In genomic region chr4:56908206-56909082, GRCh38 we compare ENCODE assay signal across 8 cellular contexts. TPM values are rescaled to one million over a fixed set of nuclear protein-coding genes. Genes with fewer than 3 reads are reported as not detected.
DNase-seq lines count a peak whose midpoint lies in the region; ATAC-seq and TF ChIP-seq lines count a peak whose summit lies in the region.

No MANE protein-coding gene starts in this region.

- peak overlapping the region; percentile 61 for H2AFZ ChIP-seq in neural progenitor cell (replicated peaks)

- peaks cover 35% of the 10 kb centered on the region for H3K4me1 Mint-ChIP-seq in neural progenitor cell

- peak overlapping the region; percentile 98 for H3K27ac Mint-ChIP-seq in neural progenitor cell

- H3K36me3 ChIP-seq in neural progenitor cell = peaks cover 3% of the 10 kb centered on the region
- H3K36me3 ChIP-seq in subcutaneous abdominal adipose tissue (ENCODE audit: control insufficient read depth in 5 of 5, insufficient read depth in 5 of 5, low read length in 5 of 5) = peaks cover 0 to 4% (median 0%) of the 10 kb centered on the region in 5 donors

- peaks cover 23% of the 10 kb centered on the region for H3K27me3 ChIP-seq in neural progenitor cell
- no peaks in the 10 kb centered on the region for H3K27me3 ChIP-seq in subcutaneous abdominal adipose tissue (ENCODE audit: control insufficient read depth in 5 of 5, insufficient read depth in 4 of 5, low read length in 5 of 5)

- H4K20me1 ChIP-seq in neural progenitor cell (ENCODE audit: low read depth) = peaks cover 35% of the 10 kb centered on the region

- H3K27me3 Mint-ChIP-seq in neural progenitor cell (ENCODE audit: insufficient read depth, low read depth) = peaks cover 5% of the 10 kb centered on the region

- peaks cover 12% of the 10 kb centered on the region for H3K36me3 Mint-ChIP-seq in neural progenitor cell

- H3F3A ChIP-seq in neural progenitor cell (ENCODE audit: low read depth) = peaks cover 39% of the 10 kb centered on the region

- H3K4me1 ChIP-seq in neural progenitor cell = peaks cover 31% of the 10 kb centered on the region
- H3K4me1 ChIP-seq in subcutaneous abdominal adipose tissue (ENCODE audit: control insufficient read depth in 5 of 5, insufficient read depth in 5 of 5, low read length in 5 of 5) = peaks cover 0 to 52% (median 39%) of the 10 kb centered on the region in 5 donors

- H3K4me3 ChIP-seq in neural progenitor cell (peak overlapping the region; percentile 97), subcutaneous abdominal adipose tissue (ENCODE audit: low read depth in 1 of 5, low read length in 5 of 5) (peak overlapping the region; percentile 84 to 94 (median 87))

- TF ChIP-seq CTCF in neural progenitor cell (IDR thresholded peaks at IDR 0.05) = no peak

- peak; percentile 54 for ATAC-seq in HG03066 (IDR thresholded peaks at IDR 0.05; ENCODE audit: low read depth, unreplicated experiment)

- no peaks in the 10 kb centered on the region for H3K9me3 Mint-ChIP-seq in neural progenitor cell

- peak; percentile 69 for DNase-seq in SIG-M5 treated with dmso at 0.1 percent for 504 hours (lab: John Stamatoyannopoulos, UW; ENCODE audit: unreplicated experiment)
- DNase-seq in SIG-M5 (lab: John Stamatoyannopoulos, UW) = no peak
- peak; percentile 63 for DNase-seq in activated effector memory CD4-positive, alpha-beta T cell treated with Interleukin-2 at 50 U/mL for 16 hours
- DNase-seq in fibroblast of the conjunctiva (ENCODE audit: low read depth) = peak; percentile 20
- DNase-seq in neural progenitor cell (ENCODE audit: low spot score) = peak; percentile 95

- H3K27ac ChIP-seq in neural progenitor cell = peak overlapping the region; percentile 91
- H3K27ac ChIP-seq in subcutaneous abdominal adipose tissue (ENCODE audit: low read depth, low read length) = peak overlapping the region; percentile 96

- H3K9ac ChIP-seq in neural progenitor cell (peak overlapping the region; percentile 80), subcutaneous abdominal adipose tissue (ENCODE audit: low read length in 5 of 5) (peak overlapping the region; percentile 71 to 85 (median 77))

- H3K4me2 ChIP-seq in neural progenitor cell = peak overlapping the region; percentile 74

- H3K9me3 ChIP-seq in neural progenitor cell (ENCODE audit: low read depth) (no peaks in the 10 kb centered on the region), subcutaneous abdominal adipose tissue (ENCODE audit: control insufficient read depth in 5 of 5, low read length in 5 of 5) (no peaks in the 10 kb centered on the region)

- H3K79me2 ChIP-seq in neural progenitor cell (ENCODE audit: low read depth) = peaks cover 47% of the 10 kb centered on the region

- H3K4me3 Mint-ChIP-seq in neural progenitor cell = peak overlapping the region; percentile 99

TF ChIP-seq in PFSK-1, 5 proteins besides CTCF, POLR2A, EP300 and RAD21:
- TF ChIP-seq SIN3A (IDR thresholded peaks at IDR 0.05; ENCODE audit: borderline replicate concordance, insufficient read depth, low read length) (peak; percentile 77; the same call in 1 of the 2 replicates), FOXP2 (optimal IDR thresholded peaks at IDR 0.05; ENCODE audit: borderline replicate concordance, extremely low read depth, extremely low read length, insufficient read depth) (no peak), REST (IDR thresholded peaks at IDR 0.05; ENCODE audit: insufficient read depth in 1 of 2, low read depth in 2 of 2, low read length in 2 of 2) (peak; percentile 82 to 88)

RNA-seq across cellular contexts. Expression of gene REST, which starts 0.7 kb away (rescaled TPM):
- polyA plus RNA-seq in PFSK-1 (2012; ENCODE audit: insufficient read length, low read depth) = 2.2 TPM
- 72.0 and 87.3 TPM in 2 replicates for total RNA-seq in neural progenitor cell (ENCODE audit: low replicate concordance)
